22 cellular contexts compared by ENCODE assay signal in the genomic region with DNA sequence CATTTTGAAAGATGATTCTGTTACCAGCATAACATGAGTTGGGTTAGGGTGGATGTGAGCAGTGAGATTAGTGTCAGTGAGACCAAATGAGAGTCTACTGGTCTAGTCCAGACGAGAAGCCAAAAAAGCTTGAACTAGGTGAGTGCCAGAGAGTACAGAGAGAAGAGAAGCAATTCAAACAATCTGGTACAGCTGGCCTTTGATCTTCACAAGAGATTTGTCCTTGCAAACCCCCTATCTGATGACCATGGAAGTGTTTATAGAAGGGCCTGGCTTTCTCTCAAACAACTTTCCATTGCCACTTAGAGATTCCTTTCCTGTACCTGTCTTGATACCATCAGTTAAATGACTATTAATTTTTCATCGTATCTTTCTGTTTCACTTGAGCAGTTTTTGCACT.
DNase-seq lines count a peak whose midpoint lies in the region; ATAC-seq, FAIRE-seq and TF ChIP-seq lines count a peak whose summit lies in the region.
"Had no signal": no experiment of that assay in that cellular context is flagged by ENCODE, and none has a peak within 500 bp of the region (broad histone marks: within the 10 kb centered on the region; RNA-seq: fewer than 3 reads in every experiment).

No MANE protein-coding gene starts in this region.

- TF ChIP-seq CTCF in C4-2B (conservative IDR thresholded peaks at IDR 0.05) (no peak; the same call in 1 of the 2 replicates), LNCaP clone FGC (IDR thresholded peaks at IDR 0.05; ENCODE audit: control insufficient read depth, extremely low read depth, insufficient read depth) (no peak), HepG2 (CRISPR knock-in tag; IDR thresholded peaks at IDR 0.05) (no peak)
- TF ChIP-seq CTCF in CD8-positive, alpha-beta T cell (IDR thresholded peaks at IDR 0.05): no peak

- no peak for TF ChIP-seq POLR2A in HepG2 (IDR thresholded peaks at IDR 0.05; ENCODE audit: insufficient read depth in 1 of 2, low read depth in 2 of 2, low read length in 2 of 2)

- no peaks in the 10 kb centered on the region for H3K9me3 Mint-ChIP-seq in CD8-positive, alpha-beta T cell
- H3K9me3 Mint-ChIP-seq: CD4-positive, alpha-beta T cell; CD8-positive, alpha-beta memory T cell had no signal

- CTCF ChIA-PET in HepG2 (lab: Yijun Ruan, JAX; ENCODE audit: low intra/inter-chr PET ratio, low total read pairs): no interaction called here
- CTCF ChIA-PET in CD8-positive, alpha-beta T cell (lab: Charles Lee): interaction anchor here (0.8 kb wide), 1 partner anchor 8 kb away, joined by 3 read pairs; no protein-coding TSS in a partner anchor

- WGBS in HepG2 (ENCODE audit: low lambda C conversion rate): 0% methylated on average over 2 of the region's 2 CpGs

- H4K20me1 ChIP-seq in HepG2 (ENCODE audit: insufficient read depth, low read length): no peaks in the 10 kb centered on the region
- H4K20me1 ChIP-seq: BLaER1 had no signal

- H3K4me1 ChIP-seq in HepG2 (ENCODE audit: insufficient read depth, low read length): peaks cover 47% of the 10 kb centered on the region
- H3K4me1 ChIP-seq in CD8-positive, alpha-beta T cell (ENCODE audit: insufficient read depth, low read length): no peaks in the 10 kb centered on the region
- H3K4me1 ChIP-seq: BE2C had no signal

- TF ChIP-seq EP300 in HepG2 (IDR thresholded peaks at IDR 0.05; ENCODE audit: low read depth in 2 of 2, low read length in 2 of 2) (peak in 1 of 2 experiments; percentile 65; a peak in 2 of 4 replicates), HepG2 (CRISPR knock-in tag; IDR thresholded peaks at IDR 0.05; ENCODE audit: borderline replicate concordance) (no peak)

- ATAC-seq in HepG2: peak; percentile 98
- ATAC-seq in CD8-positive, alpha-beta T cell: no peak
- ATAC-seq: GM12878 had no signal

- POLR2A ChIA-PET in HepG2 (lab: Yijun Ruan, JAX): no interaction called here
- POLR2A ChIA-PET in CD8-positive, alpha-beta T cell (lab: Charles Lee): no interaction called here

- no peak for TF ChIP-seq RAD21 in HepG2 (CRISPR knock-in tag; IDR thresholded peaks at IDR 0.05)

- peak; percentile 94 for DNase-seq in LNCaP clone FGC (ENCODE audit: low read depth)
- peak; percentile 84 for DNase-seq in HepG2 (ENCODE audit: low spot score)
- no peak for DNase-seq in CD8-positive, alpha-beta T cell
- DNase-seq in stimulated activated CD4-positive, alpha-beta T cell treated with anti-CD3 and anti-CD28 coated beads, Interleukin-2, amount 100 ng/mL, for 24 hours: no peak
- DNase-seq: 8988T; ACHN; BE2C; C1 segment of cervical spinal cord; CD4-positive, alpha-beta T cell; CD8-positive, alpha-beta memory T cell; COR-L47; DMS 273 treated with DMSO at 0.1 percent for 48 hours; DMS153; DMS79; DND-41; EL had no signal

- intact Hi-C loops in HepG2 (cut with micrococcal nuclease; ENCODE audit: unreplicated experiment): loop anchor here (1.0 to 5.0 kb wide), 4 partner anchors 33 to 198 kb away; a partner anchor contains a TSS
- intact Hi-C loops in CD8-positive, alpha-beta T cell (cut with DNase I, micrococcal nuclease): no loop called here

- peaks cover 3% of the 10 kb centered on the region for H3K36me3 Mint-ChIP-seq in CD8-positive, alpha-beta T cell

- H3K4me1 Mint-ChIP-seq in CD8-positive, alpha-beta T cell (ENCODE audit: low read depth): no peaks in the 10 kb centered on the region
- H3K4me1 Mint-ChIP-seq: CD8-positive, alpha-beta memory T cell had no signal

- H3K27me3 Mint-ChIP-seq in CD8-positive, alpha-beta T cell (ENCODE audit: low read depth): no peaks in the 10 kb centered on the region
- H3K27me3 Mint-ChIP-seq: CD4-positive, alpha-beta T cell; CD8-positive, alpha-beta memory T cell had no signal

- H3K36me3 ChIP-seq in HepG2 (replicated peaks in 1 of 2; ENCODE audit: control insufficient read depth in 1 of 2, insufficient read depth in 2 of 2, low read length in 2 of 2): no peaks in the 10 kb centered on the region
- no peaks in the 10 kb centered on the region for H3K36me3 ChIP-seq in CD8-positive, alpha-beta T cell (ENCODE audit: insufficient read depth, low read length)
- H3K36me3 ChIP-seq: BE2C, BLaER1 had no signal

- in situ Hi-C loops in HepG2 (cut with HindIII; ENCODE audit: extremely low pct_ligation_motif_present, low pct_unique_long_range_greater_than_20kb): no loop called here

- H3K79me2 ChIP-seq in HepG2 (ENCODE audit: insufficient read depth, low read length): no peaks in the 10 kb centered on the region

- H3K4me3 ChIP-seq in LNCaP clone FGC (ENCODE audit: low read depth, low read length) (no peak overlapping the region), HepG2 (replicated peaks in 1 of 3; ENCODE audit: insufficient read depth in 1 of 3, low read depth in 2 of 3, low read length in 3 of 3) (no peak overlapping the region)
- no peak overlapping the region for H3K4me3 ChIP-seq in CD8-positive, alpha-beta T cell (ENCODE audit: low read depth, low read length)
- H3K4me3 ChIP-seq: BLaER1, GM12878 had no signal

- H3K4me3 Mint-ChIP-seq in CD8-positive, alpha-beta T cell: no peak overlapping the region
- H3K4me3 Mint-ChIP-seq: CD4-positive, alpha-beta T cell; CD8-positive, alpha-beta memory T cell had no signal

- no peaks in the 10 kb centered on the region for H3K9me3 ChIP-seq in HepG2 (ENCODE audit: low read length)
- no peaks in the 10 kb centered on the region for H3K9me3 ChIP-seq in CD8-positive, alpha-beta T cell (ENCODE audit: low read length)
- H3K9me3 ChIP-seq: BE2C, BLaER1 had no signal

- H3K27ac ChIP-seq in C4-2B (peak overlapping the region; percentile 20; the same call in 1 of the 2 replicates), HepG2 (ENCODE audit: extremely low read length, insufficient read depth, low read length) (no peak overlapping the region)
- H3K27ac ChIP-seq in CD8-positive, alpha-beta T cell (ENCODE audit: low read depth, low read length): no peak overlapping the region
- H3K27ac ChIP-seq: BLaER1 had no signal

- peak; percentile 87 for FAIRE-seq in HepG2 (lab: Jason Lieb, UNC)
- FAIRE-seq: A204.1, GM12878, GM12892, GM18507 had no signal

- H3K9ac ChIP-seq in HepG2 (ENCODE audit: insufficient read depth, low read depth, low read length): no peak overlapping the region
- H3K9ac ChIP-seq: BLaER1 had no signal

- no peak overlapping the region for H2AFZ ChIP-seq in HepG2 (ENCODE audit: low read length)

- H3K27me3 ChIP-seq in HepG2 (ENCODE audit: control insufficient read depth in 1 of 2, insufficient read depth in 2 of 2, low read length in 2 of 2): no peaks in the 10 kb centered on the region
- no peaks in the 10 kb centered on the region for H3K27me3 ChIP-seq in CD8-positive, alpha-beta T cell (ENCODE audit: insufficient read depth, low read length)
- H3K27me3 ChIP-seq: BE2C, BLaER1 had no signal

- no TSS peak for BruUV-seq in HepG2 (replicated peaks; lab: Mats Ljungman, UMichigan)

- no peak overlapping the region for H3K27ac Mint-ChIP-seq in CD8-positive, alpha-beta T cell
- H3K27ac Mint-ChIP-seq: CD4-positive, alpha-beta T cell; CD8-positive, alpha-beta memory T cell had no signal

- H3K4me2 ChIP-seq in HepG2 (ENCODE audit: low read depth, low read length): peak overlapping the region; percentile 26; the same call in 1 of the 2 replicates
- H3K4me2 ChIP-seq: BLaER1 had no signal

TF ChIP-seq in HepG2, 621 proteins besides CTCF, POLR2A, EP300 and RAD21 (continues in another document):
- TF ChIP-seq ZFP36 (IDR thresholded peaks at IDR 0.05; ENCODE audit: borderline replicate concordance, low read depth, low read length, partially characterized antibody) (no peak), RARG (CRISPR knock-in tag; IDR thresholded peaks at IDR 0.05; ENCODE audit: low read depth) (no peak), POLR2AphosphoS2 (IDR thresholded peaks at IDR 0.05; ENCODE audit: low read depth, low read length) (no peak), ZBTB20 (CRISPR knock-in tag; IDR thresholded peaks at IDR 0.05; ENCODE audit: borderline replicate concordance, low read depth) (no peak), BCL6 (CRISPR knock-in tag; IDR thresholded peaks at IDR 0.05) (peak; percentile 63)
- TF ChIP-seq, protein P1, sequence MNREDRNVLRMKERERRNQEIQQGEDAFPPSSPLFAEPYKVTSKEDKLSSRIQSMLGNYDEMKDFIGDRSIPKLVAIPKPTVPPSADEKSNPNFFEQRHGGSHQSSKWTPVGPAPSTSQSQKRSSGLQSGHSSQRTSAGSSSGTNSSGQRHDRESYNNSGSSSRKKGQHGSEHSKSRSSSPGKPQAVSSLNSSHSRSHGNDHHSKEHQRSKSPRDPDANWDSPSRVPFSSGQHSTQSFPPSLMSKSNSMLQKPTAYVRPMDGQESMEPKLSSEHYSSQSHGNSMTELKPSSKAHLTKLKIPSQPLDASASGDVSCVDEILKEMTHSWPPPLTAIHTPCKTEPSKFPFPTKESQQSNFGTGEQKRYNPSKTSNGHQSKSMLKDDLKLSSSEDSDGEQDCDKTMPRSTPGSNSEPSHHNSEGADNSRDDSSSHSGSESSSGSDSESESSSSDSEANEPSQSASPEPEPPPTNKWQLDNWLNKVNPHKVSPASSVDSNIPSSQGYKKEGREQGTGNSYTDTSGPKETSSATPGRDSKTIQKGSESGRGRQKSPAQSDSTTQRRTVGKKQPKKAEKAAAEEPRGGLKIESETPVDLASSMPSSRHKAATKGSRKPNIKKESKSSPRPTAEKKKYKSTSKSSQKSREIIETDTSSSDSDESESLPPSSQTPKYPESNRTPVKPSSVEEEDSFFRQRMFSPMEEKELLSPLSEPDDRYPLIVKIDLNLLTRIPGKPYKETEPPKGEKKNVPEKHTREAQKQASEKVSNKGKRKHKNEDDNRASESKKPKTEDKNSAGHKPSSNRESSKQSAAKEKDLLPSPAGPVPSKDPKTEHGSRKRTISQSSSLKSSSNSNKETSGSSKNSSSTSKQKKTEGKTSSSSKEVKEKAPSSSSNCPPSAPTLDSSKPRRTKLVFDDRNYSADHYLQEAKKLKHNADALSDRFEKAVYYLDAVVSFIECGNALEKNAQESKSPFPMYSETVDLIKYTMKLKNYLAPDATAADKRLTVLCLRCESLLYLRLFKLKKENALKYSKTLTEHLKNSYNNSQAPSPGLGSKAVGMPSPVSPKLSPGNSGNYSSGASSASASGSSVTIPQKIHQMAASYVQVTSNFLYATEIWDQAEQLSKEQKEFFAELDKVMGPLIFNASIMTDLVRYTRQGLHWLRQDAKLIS (CRISPR knock-in tag; IDR thresholded peaks at IDR 0.05): no peak
- TF ChIP-seq, protein P2, sequence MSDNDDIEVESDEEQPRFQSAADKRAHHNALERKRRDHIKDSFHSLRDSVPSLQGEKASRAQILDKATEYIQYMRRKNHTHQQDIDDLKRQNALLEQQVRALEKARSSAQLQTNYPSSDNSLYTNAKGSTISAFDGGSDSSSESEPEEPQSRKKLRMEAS (IDR thresholded peaks at IDR 0.05): no peak
- TF ChIP-seq, protein P3, sequence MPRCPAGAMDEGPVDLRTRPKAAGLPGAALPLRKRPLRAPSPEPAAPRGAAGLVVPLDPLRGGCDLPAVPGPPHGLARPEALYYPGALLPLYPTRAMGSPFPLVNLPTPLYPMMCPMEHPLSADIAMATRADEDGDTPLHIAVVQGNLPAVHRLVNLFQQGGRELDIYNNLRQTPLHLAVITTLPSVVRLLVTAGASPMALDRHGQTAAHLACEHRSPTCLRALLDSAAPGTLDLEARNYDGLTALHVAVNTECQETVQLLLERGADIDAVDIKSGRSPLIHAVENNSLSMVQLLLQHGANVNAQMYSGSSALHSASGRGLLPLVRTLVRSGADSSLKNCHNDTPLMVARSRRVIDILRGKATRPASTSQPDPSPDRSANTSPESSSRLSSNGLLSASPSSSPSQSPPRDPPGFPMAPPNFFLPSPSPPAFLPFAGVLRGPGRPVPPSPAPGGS (CRISPR knock-in tag; IDR thresholded peaks at IDR 0.05): no peak

Comparison
In these comparisons a context has a peak if more than half of its experiments do, and no peak if none do; other contexts are left out.
1. DNase-seq: peak in LNCaP clone FGC (single experiment) and HepG2 (single experiment); none in CD8-positive, alpha-beta T cell (0 of 7) and stimulated activated CD4-positive, alpha-beta T cell treated with anti-CD3 and anti-CD28 coated beads, Interleukin-2, amount 100 ng/mL, for 24 hours (0 of 2).